Comparison of ENCODE assay signal across 9 cellular contexts in genomic region chr17:27553019-27553511, GRCh38.
A peak's percentile ranks its signal among the peaks of the same experiment; 100 is the strongest.
DNase-seq lines count a peak whose midpoint lies in the region; ATAC-seq, FAIRE-seq and TF ChIP-seq lines count a peak whose summit lies in the region.
"Had no signal": no experiment of that assay in that cellular context is flagged by ENCODE, and none has a peak within 500 bp of the region (broad histone marks: within the 10 kb centered on the region; RNA-seq: fewer than 3 reads in every experiment).

No MANE protein-coding gene starts in this region.

- H3K9me2 ChIP-seq in SK-N-SH = no peaks in the 10 kb centered on the region

- no peaks in the 10 kb centered on the region for H3K27me3 ChIP-seq in SK-N-SH (ENCODE audit: insufficient read depth)
- H3K27me3 ChIP-seq in keratinocyte (ENCODE audit: control insufficient read depth, extremely low read depth, insufficient read depth, low read length) = no peaks in the 10 kb centered on the region
- H3K27me3 ChIP-seq: tibial artery had no signal

- no peaks in the 10 kb centered on the region for H3K9me3 ChIP-seq in SK-N-SH
- H3K9me3 ChIP-seq in keratinocyte (ENCODE audit: control insufficient read depth, low read depth, low read length) = no peaks in the 10 kb centered on the region
- H3K9me3 ChIP-seq: tibial artery had no signal

- H3K79me2 ChIP-seq in SK-N-SH (ENCODE audit: insufficient read depth) (no peaks in the 10 kb centered on the region), keratinocyte (ENCODE audit: control insufficient read depth, insufficient read depth, low read length) (no peaks in the 10 kb centered on the region)

- H3K36me3 Mint-ChIP-seq in T-helper 1 cell treated with Interleukin-12 subunit alpha and Interleukin-12 subunit beta and Interleukin-4 antibody, amounts not matched to agents 30 μg/mL and 1 μg/mL, for 36 hours (ENCODE audit: low read depth) = peaks cover 36% of the 10 kb centered on the region
- peaks cover 39% of the 10 kb centered on the region for H3K36me3 Mint-ChIP-seq in stimulated activated effector memory CD8-positive, alpha-beta T cell treated with anti-CD3 and anti-CD28 coated beads, Interleukin-12 subunit alpha, Interleukin-12 subunit beta, amount 100 ng/mL, for 72 hours
- H3K36me3 Mint-ChIP-seq in mesothelial cell of epicardium = no peaks in the 10 kb centered on the region

- H3K4me2 ChIP-seq in SK-N-SH (no peak overlapping the region), keratinocyte (ENCODE audit: control insufficient read depth, extremely low read depth, insufficient read depth, low read depth, low read length) (peak overlapping the region; percentile 32)

- no peaks in the 10 kb centered on the region for H3K27me3 Mint-ChIP-seq in T-helper 1 cell treated with Interleukin-12 subunit alpha and Interleukin-12 subunit beta and Interleukin-4 antibody, amounts not matched to agents 30 μg/mL and 1 μg/mL, for 36 hours (ENCODE audit: low read depth)
- H3K27me3 Mint-ChIP-seq in mesothelial cell of epicardium (ENCODE audit: low read depth) = no peaks in the 10 kb centered on the region

- 89% methylated on average over 5 of the region's 7 CpGs for whole genome bisulfite sequencing in SK-N-SH (ENCODE audit: low lambda C conversion rate)

- peaks cover 15 to 27% of the 10 kb centered on the region in 2 experiments for H3K4me1 ChIP-seq in SK-N-SH (ENCODE audit: control insufficient read depth in 1 of 2, insufficient read depth in 2 of 2, low read depth in 1 of 2, low read length in 1 of 2)
- peaks cover 19% of the 10 kb centered on the region for H3K4me1 ChIP-seq in keratinocyte (ENCODE audit: control insufficient read depth, extremely low read depth, insufficient read depth, low read length)

- H3K27ac Mint-ChIP-seq in T-helper 1 cell treated with Interleukin-12 subunit alpha and Interleukin-12 subunit beta and Interleukin-4 antibody, amounts not matched to agents 30 μg/mL and 1 μg/mL, for 36 hours = peak overlapping the region; percentile 49
- peak overlapping the region; percentile 23 for H3K27ac Mint-ChIP-seq in stimulated activated effector memory CD8-positive, alpha-beta T cell treated with anti-CD3 and anti-CD28 coated beads, Interleukin-12 subunit alpha, Interleukin-12 subunit beta, amount 100 ng/mL, for 72 hours
- H3K27ac Mint-ChIP-seq in mesothelial cell of epicardium = no peak overlapping the region

- H3K4me3 ChIP-seq in SK-N-SH (ENCODE audit: low read depth in 2 of 2, low read length in 1 of 2) = no peak overlapping the region
- H3K4me3 ChIP-seq in keratinocyte (ENCODE audit: control insufficient read depth in 2 of 3, extremely low read depth in 1 of 3, insufficient read depth in 2 of 3, low read depth in 1 of 3, low read length in 3 of 3) = no peak overlapping the region
- H3K4me3 ChIP-seq: tibial artery had no signal

- H3K9ac ChIP-seq in SK-N-SH (no peak overlapping the region), keratinocyte (ENCODE audit: control insufficient read depth, extremely low read depth, insufficient read depth, low read length) (no peak overlapping the region)

- no peak for TF ChIP-seq EP300 in SK-N-SH (IDR thresholded peaks at IDR 0.05; ENCODE audit: borderline replicate concordance in 1 of 2, low read depth in 1 of 2, low read length in 1 of 2)

- TF ChIP-seq CTCF in SK-N-SH (IDR thresholded peaks at IDR 0.05) (no peak), keratinocyte (optimal IDR thresholded peaks at IDR 0.05 in 1 of 3, IDR thresholded peaks at IDR 0.05 in 1 of 3, conservative IDR thresholded peaks at IDR 0.05 in 1 of 3; ENCODE audit: extremely low read depth in 1 of 3, insufficient read depth in 2 of 3, low read length in 3 of 3) (no peak), mesothelial cell of epicardium (IDR thresholded peaks at IDR 0.05; ENCODE audit: unreplicated experiment) (no peak)

- POLR2A ChIA-PET in SK-N-SH (lab: Yijun Ruan, JAX) = no interaction called here

- no peak for DNase-seq in T-helper 1 cell
- DNase-seq in SK-N-SH = no peak
- no peak for DNase-seq in keratinocyte (ENCODE audit: low read depth, low spot score)
- no peak for DNase-seq in stimulated activated effector memory CD8-positive, alpha-beta T cell treated with anti-CD3 and anti-CD28 coated beads, Interleukin-12 subunit alpha, Interleukin-12 subunit beta, amount 100 ng/mL, for 72 hours (ENCODE audit: low spot score in 2 of 2)
- no peak for DNase-seq in NCI-H1436 (lab: John Stamatoyannopoulos, UW)
- DNase-seq in GM19240 (ENCODE audit: insufficient read length, low spot score) = no peak
- DNase-seq in mesothelial cell of epicardium (ENCODE audit: low spot score in 2 of 2, unreplicated experiment in 2 of 2) = no peak
- DNase-seq: tibial artery had no signal

- no peak for TF ChIP-seq RAD21 in SK-N-SH (IDR thresholded peaks at IDR 0.05; ENCODE audit: low read length)

- dilution Hi-C loops in keratinocyte (cut with MboI; ENCODE audit: extremely low pct_ligation_motif_present, low sequenced_read_pairs) = no loop called here

- H3K9me3 Mint-ChIP-seq in T-helper 1 cell treated with Interleukin-12 subunit alpha and Interleukin-12 subunit beta and Interleukin-4 antibody, amounts not matched to agents 30 μg/mL and 1 μg/mL, for 36 hours = no peaks in the 10 kb centered on the region
- H3K9me3 Mint-ChIP-seq in stimulated activated effector memory CD8-positive, alpha-beta T cell treated with anti-CD3 and anti-CD28 coated beads, Interleukin-12 subunit alpha, Interleukin-12 subunit beta, amount 100 ng/mL, for 72 hours = no peaks in the 10 kb centered on the region
- H3K9me3 Mint-ChIP-seq in mesothelial cell of epicardium = no peaks in the 10 kb centered on the region

- no peak for FAIRE-seq in keratinocyte (lab: Jason Lieb, UNC)

- no peaks in the 10 kb centered on the region for H4K20me1 ChIP-seq in SK-N-SH (ENCODE audit: insufficient read depth)
- H4K20me1 ChIP-seq in keratinocyte (ENCODE audit: control insufficient read depth, extremely low read depth, insufficient read depth, low read length) = no peaks in the 10 kb centered on the region

- peaks cover 36% of the 10 kb centered on the region for H3K4me1 Mint-ChIP-seq in T-helper 1 cell treated with Interleukin-12 subunit alpha and Interleukin-12 subunit beta and Interleukin-4 antibody, amounts not matched to agents 30 μg/mL and 1 μg/mL, for 36 hours (ENCODE audit: low read depth)
- H3K4me1 Mint-ChIP-seq in stimulated activated effector memory CD8-positive, alpha-beta T cell treated with anti-CD3 and anti-CD28 coated beads, Interleukin-12 subunit alpha, Interleukin-12 subunit beta, amount 100 ng/mL, for 72 hours = peaks cover 28% of the 10 kb centered on the region
- peaks cover 5% of the 10 kb centered on the region for H3K4me1 Mint-ChIP-seq in mesothelial cell of epicardium

- no peaks in the 10 kb centered on the region for H3K36me3 ChIP-seq in SK-N-SH (replicated peaks in 1 of 2; ENCODE audit: control insufficient read depth in 1 of 2, insufficient read depth in 2 of 2, low read length in 1 of 2)
- H3K36me3 ChIP-seq in keratinocyte (ENCODE audit: control insufficient read depth in 2 of 2, extremely low read depth in 1 of 2, insufficient read depth in 2 of 2, low read length in 2 of 2) = no peaks in the 10 kb centered on the region
- H3K36me3 ChIP-seq: tibial artery had no signal

- H3K9me1 ChIP-seq in keratinocyte (ENCODE audit: control insufficient read depth, extremely low read depth, insufficient read depth, low read length) = peaks cover 3% of the 10 kb centered on the region

- no peak overlapping the region for H3K4me3 Mint-ChIP-seq in T-helper 1 cell treated with Interleukin-12 subunit alpha and Interleukin-12 subunit beta and Interleukin-4 antibody, amounts not matched to agents 30 μg/mL and 1 μg/mL, for 36 hours
- H3K4me3 Mint-ChIP-seq in stimulated activated effector memory CD8-positive, alpha-beta T cell treated with anti-CD3 and anti-CD28 coated beads, Interleukin-12 subunit alpha, Interleukin-12 subunit beta, amount 100 ng/mL, for 72 hours = no peak overlapping the region
- H3K4me3 Mint-ChIP-seq in mesothelial cell of epicardium = no peak overlapping the region

- no peak overlapping the region for H2AFZ ChIP-seq in SK-N-SH (ENCODE audit: low read depth)
- H2AFZ ChIP-seq in keratinocyte (ENCODE audit: control insufficient read depth, low read length) = no peak overlapping the region

- ATAC-seq in stimulated activated effector memory CD8-positive, alpha-beta T cell treated with anti-CD3 and anti-CD28 coated beads, Interleukin-12 subunit alpha, Interleukin-12 subunit beta, amount 100 ng/mL, for 72 hours = no peak

- no peaks in the 10 kb centered on the region for H3F3A ChIP-seq in SK-N-SH (replicated peaks; ENCODE audit: insufficient read depth)

- H3K27ac ChIP-seq in SK-N-SH (ENCODE audit: low read depth in 2 of 2, low read length in 1 of 2) (peak overlapping the region; percentile 3 to 71; a peak in 2 of 4 replicates), keratinocyte (ENCODE audit: control insufficient read depth, insufficient read depth, low read length) (no peak overlapping the region)
- H3K27ac ChIP-seq: tibial artery had no signal

- CTCF ChIA-PET in SK-N-SH (lab: Yijun Ruan, JAX) = interaction anchor here (1.0 to 1.6 kb wide), 2 partner anchors 16 to 327 kb away, joined by 3 to 4 read pairs; no protein-coding TSS in a partner anchor

TF ChIP-seq in SK-N-SH, 30 proteins besides CTCF, POLR2A, EP300 and RAD21 (continues in another document):
- no peak for TF ChIP-seq TEAD4 (IDR thresholded peaks at IDR 0.05; ENCODE audit: borderline replicate concordance, insufficient read depth)
- no peak for TF ChIP-seq EZH2phosphoT487 (IDR thresholded peaks at IDR 0.05; ENCODE audit: borderline replicate concordance, low read depth)
- no peak for TF ChIP-seq JUND (IDR thresholded peaks at IDR 0.05)
- no peak for TF ChIP-seq USF1 (IDR thresholded peaks at IDR 0.05; ENCODE audit: borderline replicate concordance, low read depth)
- TF ChIP-seq TAF1 (IDR thresholded peaks at IDR 0.05; ENCODE audit: borderline replicate concordance, low read depth, low read length) = no peak
- no peak for TF ChIP-seq MEF2A (IDR thresholded peaks at IDR 0.05; ENCODE audit: borderline replicate concordance, low read depth)
- no peak for TF ChIP-seq FOXM1 (IDR thresholded peaks at IDR 0.05; ENCODE audit: low read depth)
- no peak for TF ChIP-seq USF2 (IDR thresholded peaks at IDR 0.05; ENCODE audit: borderline replicate concordance, low read depth, low read length)
